ENCODE assay signal across 30 cellular contexts in the genomic region with DNA sequence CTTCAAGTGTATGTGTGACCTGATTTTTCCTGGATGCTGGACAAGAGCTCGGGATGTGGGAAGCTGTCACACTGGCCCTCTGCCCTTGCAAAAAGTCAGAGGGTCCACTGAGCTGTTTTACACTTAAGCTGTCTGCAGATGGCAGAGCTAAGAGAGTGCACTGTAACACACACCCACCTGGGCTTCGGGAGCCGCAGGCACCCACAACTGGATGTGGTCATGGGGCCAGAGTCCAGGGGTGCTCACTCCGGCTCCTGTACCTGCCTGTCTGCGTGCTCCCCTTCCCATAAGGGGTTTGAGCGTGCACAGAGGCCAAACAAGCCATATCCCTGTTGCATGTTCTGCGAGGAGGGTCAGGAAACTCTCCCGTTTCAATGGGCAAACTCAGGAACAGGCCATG.
"Had no signal": no experiment of that assay in that cellular context is flagged by ENCODE, and none has a peak within 500 bp of the region (broad histone marks: within the 10 kb centered on the region; RNA-seq: fewer than 3 reads in every experiment).

No MANE protein-coding gene starts in this region.

- H3K27ac Mint-ChIP-seq: effector memory CD8-positive, alpha-beta T cell; immature natural killer cell; memory B cell; mesothelial cell of epicardium; naive B cell; natural killer cell treated with Interleukin-12 subunit alpha and Interleukin-12 subunit beta and Interleukin-15 and Interleukin-18, amount 100 ng/mL, for 72 hours; progenitor cell of endocrine pancreas; stimulated activated memory B cell treated with anti-CD40 and anti-IgM and Interleukin-4, amounts not matched to agents 10 μg/mL and 1 μg/mL and 100 μg/mL, for 72 hours; type B pancreatic cell had no signal

- H3K9me3 ChIP-seq: mucosa of descending colon, testis had no signal

- H3K4me1 ChIP-seq: esophagus squamous epithelium, heart right ventricle, parathyroid adenoma, testis, tibial artery had no signal

- DNase-seq: cortex of kidney; effector memory CD8-positive, alpha-beta T cell; erythroblast; esophagus squamous epithelium; foreskin melanocyte; glutamatergic neuron; heart right ventricle; hippocampal formation; immature natural killer cell; mucosa of descending colon; naive B cell; stimulated activated CD4-positive, alpha-beta T cell treated with anti-CD3 and anti-CD28 coated beads, Interleukin-12 subunit alpha, Interleukin-12 subunit beta, amount 100 ng/mL, for 4 hours; stimulated activated CD4-positive, alpha-beta T cell treated with anti-CD3 and anti-CD28 coated beads, Interleukin-1b, Interleukin-23, amount 100 ng/mL, for 48 hours; stimulated activated CD4-positive, alpha-beta T cell treated with anti-CD3 and anti-CD28 coated beads, Interleukin-4, amount 100 ng/mL, for 24 hours; stimulated activated naive CD8-positive, alpha-beta T cell treated with anti-CD3 and anti-CD28 coated beads, Interleukin-15, Interleukin-2, amounts not matched to agents 100 U/mL and 50 U/mL, for 24 hours; substantia nigra; testis; tibial artery had no signal

- H3K4me2 ChIP-seq: smooth muscle cell had no signal

- H3K79me2 ChIP-seq: parathyroid adenoma had no signal

- ATAC-seq: effector memory CD8-positive, alpha-beta T cell; heart right ventricle; left lobe of liver; mucosa of descending colon; natural killer cell treated with Interleukin-12 subunit alpha and Interleukin-12 subunit beta and Interleukin-15 and Interleukin-18, amount 100 ng/mL, for 72 hours; sciatic nerve; stimulated activated memory B cell treated with anti-CD40 and anti-IgM and Interleukin-4, amounts not matched to agents 10 μg/mL and 1 μg/mL and 100 μg/mL, for 72 hours; stimulated activated naive CD8-positive, alpha-beta T cell treated with anti-CD3 and anti-CD28 coated beads, Interleukin-15, Interleukin-2, amounts not matched to agents 100 U/mL and 50 U/mL, for 24 hours had no signal

- H3K4me3 ChIP-seq: esophagus squamous epithelium, heart right ventricle, lung, mucosa of descending colon, smooth muscle cell, testis, tibial artery had no signal

- H2AFZ ChIP-seq: parathyroid adenoma had no signal

- H3K9me3 Mint-ChIP-seq: natural killer cell treated with Interleukin-12 subunit alpha and Interleukin-12 subunit beta and Interleukin-15 and Interleukin-18, amount 100 ng/mL, for 72 hours had no signal

- H3K4me3 Mint-ChIP-seq: effector memory CD8-positive, alpha-beta T cell; immature natural killer cell; memory B cell; mesothelial cell of epicardium; naive B cell; natural killer cell treated with Interleukin-12 subunit alpha and Interleukin-12 subunit beta and Interleukin-15 and Interleukin-18, amount 100 ng/mL, for 72 hours; neural crest cell; stimulated activated memory B cell treated with anti-CD40 and anti-IgM and Interleukin-4, amounts not matched to agents 10 μg/mL and 1 μg/mL and 100 μg/mL, for 72 hours; type B pancreatic cell had no signal

- H3K27me3 Mint-ChIP-seq: memory B cell; naive B cell; natural killer cell treated with Interleukin-12 subunit alpha and Interleukin-12 subunit beta and Interleukin-15 and Interleukin-18, amount 100 ng/mL, for 72 hours; progenitor cell of endocrine pancreas; stimulated activated memory B cell treated with anti-CD40 and anti-IgM and Interleukin-4, amounts not matched to agents 10 μg/mL and 1 μg/mL and 100 μg/mL, for 72 hours; type B pancreatic cell had no signal

- H3K4me1 Mint-ChIP-seq: immature natural killer cell; memory B cell; mesothelial cell of epicardium; naive B cell; neural crest cell; stimulated activated memory B cell treated with anti-CD40 and anti-IgM and Interleukin-4, amounts not matched to agents 10 μg/mL and 1 μg/mL and 100 μg/mL, for 72 hours had no signal

- H3K36me3 Mint-ChIP-seq: immature natural killer cell; memory B cell; mesothelial cell of epicardium; naive B cell; stimulated activated memory B cell treated with anti-CD40 and anti-IgM and Interleukin-4, amounts not matched to agents 10 μg/mL and 1 μg/mL and 100 μg/mL, for 72 hours; type B pancreatic cell had no signal

- H3K9ac ChIP-seq: parathyroid adenoma had no signal

- H3K27me3 ChIP-seq: esophagus squamous epithelium, heart right ventricle, testis, tibial artery had no signal

- H3K36me3 ChIP-seq: esophagus squamous epithelium, heart right ventricle, tibial artery had no signal

- H3K27ac ChIP-seq: esophagus squamous epithelium, heart right ventricle, parathyroid adenoma, testis, tibial artery had no signal
